ENCODE assay signal across 10 cellular contexts in the genomic region with DNA sequence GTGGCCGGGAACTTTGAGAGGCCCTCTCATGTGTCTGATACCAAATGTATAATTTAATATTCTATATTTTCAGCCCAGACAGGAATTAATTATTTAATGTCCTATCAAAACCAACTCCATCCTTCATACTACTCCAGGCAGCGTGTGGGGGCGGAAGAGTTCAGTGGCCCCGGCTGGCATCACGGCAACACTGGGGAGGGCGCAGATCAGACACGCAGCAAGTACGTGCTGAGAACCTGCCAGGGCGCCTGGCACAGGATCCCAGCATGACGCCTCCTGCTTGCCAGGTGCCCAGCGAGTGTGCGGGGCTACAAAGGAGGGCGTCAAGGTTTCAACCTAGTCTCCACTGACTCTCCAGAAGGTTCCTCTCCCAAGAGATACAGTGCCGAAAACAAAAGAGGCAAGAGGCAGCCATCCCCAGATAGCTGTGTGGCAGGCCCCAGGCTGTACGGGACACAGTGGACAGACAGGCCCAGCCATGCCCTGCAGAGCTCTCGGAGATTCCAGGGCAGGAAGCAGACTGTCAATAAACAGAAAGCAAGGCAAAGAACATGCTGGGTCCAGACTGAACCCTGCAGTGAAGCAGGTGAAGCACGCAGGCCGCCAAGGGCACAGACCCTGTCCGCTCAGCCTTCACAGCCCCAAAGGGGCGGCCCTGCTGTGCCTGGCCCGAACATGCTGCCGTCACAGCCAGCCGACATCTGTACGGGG.
DNase-seq lines count a peak whose midpoint lies in the region; ATAC-seq and TF ChIP-seq lines count a peak whose summit lies in the region.
"Had no signal": no experiment of that assay in that cellular context is flagged by ENCODE, and none has a peak within 500 bp of the region (broad histone marks: within the 10 kb centered on the region; RNA-seq: fewer than 3 reads in every experiment).

No MANE protein-coding gene starts in this region.

- H3K36me3 Mint-ChIP-seq in activated T-helper 17 cell treated with anti-CD3 and anti-CD28 coated beads, Interleukin-2, amount 50 U/mL, for 72 hours (ENCODE audit: low read depth), result no peaks in the 10 kb centered on the region

- H3K27ac ChIP-seq in right atrium auricular region, result no peak overlapping the region
- H3K27ac ChIP-seq in VCaP, result peak overlapping the region; percentile 95
- peak overlapping the region; percentile 42 for H3K27ac ChIP-seq in urinary bladder (ENCODE audit: low read depth)

- H3K4me1 ChIP-seq in right atrium auricular region (peaks cover 0 to 15% of the 10 kb centered on the region in 2 donors), urinary bladder (ENCODE audit: insufficient read depth) (no peaks in the 10 kb centered on the region)

- no peaks in the 10 kb centered on the region for H3K36me3 ChIP-seq in right atrium auricular region
- no peaks in the 10 kb centered on the region for H3K36me3 ChIP-seq in urinary bladder (ENCODE audit: insufficient read depth)

- no peaks in the 10 kb centered on the region for H3K4me1 Mint-ChIP-seq in activated T-helper 17 cell treated with anti-CD3 and anti-CD28 coated beads, Interleukin-2, amount 50 U/mL, for 72 hours

- H3K27me3 ChIP-seq in right atrium auricular region, result no peaks in the 10 kb centered on the region

- no peaks in the 10 kb centered on the region for H3K9me3 Mint-ChIP-seq in activated T-helper 17 cell treated with anti-CD3 and anti-CD28 coated beads, Interleukin-2, amount 50 U/mL, for 72 hours

- ATAC-seq in left cardiac atrium (peak; percentile 37 to 40), left lobe of liver (peak; percentile 63)
- ATAC-seq in activated T-helper 17 cell treated with anti-CD3 and anti-CD28 coated beads, Interleukin-2, amount 50 U/mL, for 72 hours (replicated peaks), result no peak

- intact Hi-C loops in left cardiac atrium (cut with DNase I), result no loop called here

- H3K27me3 Mint-ChIP-seq in activated T-helper 17 cell treated with anti-CD3 and anti-CD28 coated beads, Interleukin-2, amount 50 U/mL, for 72 hours, result no peaks in the 10 kb centered on the region

- H3K4me3 ChIP-seq in right atrium auricular region (no peak overlapping the region), urinary bladder (ENCODE audit: low read depth, low read length) (no peak overlapping the region)

- H3K27ac Mint-ChIP-seq in activated T-helper 17 cell treated with anti-CD3 and anti-CD28 coated beads, Interleukin-2, amount 50 U/mL, for 72 hours, result no peak overlapping the region

- DNase-seq in left cardiac atrium (no peak), right atrium auricular region (ENCODE audit: low spot score) (no peak), left lobe of liver (ENCODE audit: low spot score) (peak; percentile 93), ureter (ENCODE audit: low spot score) (no peak), foreskin melanocyte (no peak)
- DNase-seq: central memory CD4-positive, alpha-beta T cell; kidney had no signal

- 85% methylated on average over 24 of the region's 24 CpGs for WGBS in urinary bladder

- H3K4me3 Mint-ChIP-seq in activated T-helper 17 cell treated with anti-CD3 and anti-CD28 coated beads, Interleukin-2, amount 50 U/mL, for 72 hours, result no peak overlapping the region

- TF ChIP-seq CTCF in right atrium auricular region (IDR thresholded peaks at IDR 0.05) (no peak), VCaP (conservative IDR thresholded peaks at IDR 0.05) (no peak)

- H3K9me3 ChIP-seq in right atrium auricular region, result no peaks in the 10 kb centered on the region

Comparison
In these comparisons a context has a peak if more than half of its experiments do, and no peak if none do; other contexts are left out.
1. H3K27ac ChIP-seq: peak in VCaP (single experiment) and urinary bladder (single experiment); none in right atrium auricular region (0 of 2).